Comparison of ENCODE assay signal across 9 cellular contexts in genomic region chr1:232655041-232655745, GRCh38. TPM values are rescaled to one million over a fixed set of nuclear protein-coding genes. Genes with fewer than 3 reads are reported as not detected.
A peak's percentile ranks its signal among the peaks of the same experiment; 100 is the strongest.
DNase-seq lines count a peak whose midpoint lies in the region; ATAC-seq, FAIRE-seq and TF ChIP-seq lines count a peak whose summit lies in the region.
"Had no signal": no experiment of that assay in that cellular context is flagged by ENCODE, and none has a peak within 500 bp of the region (broad histone marks: within the 10 kb centered on the region; RNA-seq: fewer than 3 reads in every experiment).

No MANE protein-coding gene starts in this region.

- DNase-seq in GM06990 (ENCODE audit: extremely low read depth, insufficient read length) (peak; percentile 7), M059J (ENCODE audit: low read depth) (peak; percentile 91), HT-29 (ENCODE audit: low spot score) (no peak), urothelium cell line (ENCODE audit: low spot score) (no peak), GM19238 (ENCODE audit: insufficient read length, low spot score) (no peak)
- no peak for DNase-seq in activated naive CD4-positive, alpha-beta T cell treated with anti-CD3 and anti-CD28 coated beads, Interleukin-2, amount 50 U/mL, for 16 hours
- DNase-seq: pancreas had no signal

- no peak for TF ChIP-seq CTCF in GM06990 (IDR thresholded peaks at IDR 0.05; ENCODE audit: insufficient read depth, low read length, poor library complexity, severe bottlenecking)

- no peak overlapping the region for H3K4me3 Mint-ChIP-seq in activated T-helper 17 cell treated with anti-CD3 and anti-CD28 coated beads, Interleukin-2, amount 50 U/mL, for 72 hours

- H3K27me3 Mint-ChIP-seq in activated T-helper 17 cell treated with anti-CD3 and anti-CD28 coated beads, Interleukin-2, amount 50 U/mL, for 72 hours = peaks cover 18% of the 10 kb centered on the region

- ATAC-seq in GM21447 (IDR thresholded peaks at IDR 0.05; ENCODE audit: unreplicated experiment) = peak; percentile 86
- peak; percentile 37 for ATAC-seq in activated T-helper 17 cell treated with anti-CD3 and anti-CD28 coated beads, Interleukin-2, amount 50 U/mL, for 72 hours (replicated peaks)

- no peak overlapping the region for H3K27ac Mint-ChIP-seq in activated T-helper 17 cell treated with anti-CD3 and anti-CD28 coated beads, Interleukin-2, amount 50 U/mL, for 72 hours

- no peaks in the 10 kb centered on the region for H3K27me3 ChIP-seq in GM06990 (replicated peaks; ENCODE audit: control insufficient read depth, insufficient read depth, low read length)
- H3K27me3 ChIP-seq: pancreas had no signal

- FAIRE-seq in urothelium cell line (lab: Jason Lieb, UNC) = no peak
- FAIRE-seq: pancreas had no signal

- no peak overlapping the region for H3K4me3 ChIP-seq in GM06990 (replicated peaks; ENCODE audit: low read depth, low read length)
- H3K4me3 ChIP-seq: pancreas had no signal

- H3K36me3 Mint-ChIP-seq in activated T-helper 17 cell treated with anti-CD3 and anti-CD28 coated beads, Interleukin-2, amount 50 U/mL, for 72 hours (ENCODE audit: low read depth) = no peaks in the 10 kb centered on the region

- no peaks in the 10 kb centered on the region for H3K9me3 Mint-ChIP-seq in activated T-helper 17 cell treated with anti-CD3 and anti-CD28 coated beads, Interleukin-2, amount 50 U/mL, for 72 hours

- H3K4me1 Mint-ChIP-seq in activated T-helper 17 cell treated with anti-CD3 and anti-CD28 coated beads, Interleukin-2, amount 50 U/mL, for 72 hours = peaks cover 5% of the 10 kb centered on the region

- H3K36me3 ChIP-seq in GM06990 (ENCODE audit: control insufficient read depth, insufficient read depth, low read length) = no peaks in the 10 kb centered on the region
- H3K36me3 ChIP-seq: pancreas had no signal

RNA-seq across cellular contexts. Expression of gene SIPA1L2, which starts 25.3 kb away (rescaled TPM):
- total RNA-seq in M059J (2014; rRNA removed; shearing (Covaris generic)) = 25.5 and 45.0 TPM in 2 replicates
- 10 to 100 TPM in 1 of 2 donors, 1 to 10 TPM in 1; 2.9 to 19.1 TPM for total RNA-seq in activated T-helper 17 cell treated with anti-CD3 and anti-CD28 coated beads, Interleukin-2, amount 50 U/mL, for 72 hours
- 4.1 and 5.1 TPM in 2 replicates for total RNA-seq in HT-29 (2014; rRNA removed; shearing (Covaris generic))

Comparison
In these comparisons a context has a peak if more than half of its experiments do, and no peak if none do; other contexts are left out.
1. DNase-seq: peak in GM06990 (single experiment) and M059J (single experiment); none in HT-29 (single experiment), activated naive CD4-positive, alpha-beta T cell treated with anti-CD3 and anti-CD28 coated beads, Interleukin-2, amount 50 U/mL, for 16 hours (single experiment), urothelium cell line (single experiment) and GM19238 (single experiment).